8 cellular contexts compared by ENCODE assay signal in genomic region chr16:11742041-11742535, GRCh38. TPM values are rescaled to one million over a fixed set of nuclear protein-coding genes. Genes with fewer than 3 reads are reported as not detected.
DNase-seq lines count a peak whose midpoint lies in the region; ATAC-seq and TF ChIP-seq lines count a peak whose summit lies in the region.

No MANE protein-coding gene starts in this region.

- peak overlapping the region; percentile 79 for H3K27ac Mint-ChIP-seq in activated CD8-positive, alpha-beta T cell treated with anti-CD3 and anti-CD28 coated beads, Interleukin-2, amount 10 ng/mL, durations not matched to agents 7 days and 5 days

- H3K4me1 Mint-ChIP-seq in activated CD8-positive, alpha-beta T cell treated with anti-CD3 and anti-CD28 coated beads, Interleukin-2, amount 10 ng/mL, durations not matched to agents 7 days and 5 days (ENCODE audit: low read depth): peaks cover 55% of the 10 kb centered on the region

- H3K9ac ChIP-seq in fibroblast of lung (ENCODE audit: insufficient read depth, low read length) (peak overlapping the region; percentile 91), neuronal stem cell (ENCODE audit: low read depth, low read length, poor library complexity) (peak overlapping the region; percentile 96)

- no peak for TF ChIP-seq CTCF in fibroblast of lung (conservative IDR thresholded peaks at IDR 0.05 in 1 of 2, IDR thresholded peaks at IDR 0.05 in 1 of 2; ENCODE audit: low read depth in 1 of 2, low read length in 2 of 2)

- H3K36me3 ChIP-seq in fibroblast of lung (ENCODE audit: control insufficient read depth, insufficient read depth, low read length) (no peaks in the 10 kb centered on the region), neuronal stem cell (replicated peaks in 1 of 2; ENCODE audit: control insufficient read depth in 2 of 2, insufficient read depth in 2 of 2, low read length in 2 of 2) (peaks cover 0 to 27% of the 10 kb centered on the region in 2 donors), aorta (ENCODE audit: control insufficient read depth in 1 of 2, insufficient read depth in 2 of 2, low read length in 1 of 2) (no peaks in the 10 kb centered on the region)

- DNase-seq in ELR (ENCODE audit: low read depth): peak; percentile 46
- peak; percentile 36 for DNase-seq in KBM-7
- peak; percentile 63 for DNase-seq in activated CD8-positive, alpha-beta T cell treated with anti-CD3 and anti-CD28 coated beads, Interleukin-2, amount 10 ng/mL, durations not matched to agents 7 days and 5 days
- DNase-seq in fibroblast of lung (ENCODE audit: low read depth in 2 of 2): peak; percentile 6 to 15
- DNase-seq in neuronal stem cell (ENCODE audit: low spot score): peak; percentile 8
- peak; percentile 66 to 83 for DNase-seq in aorta
- DNase-seq in pons (ENCODE audit: low spot score): no peak

- no peak overlapping the region for H3K4ac ChIP-seq in neuronal stem cell (ENCODE audit: low read length)

- H4K91ac ChIP-seq in neuronal stem cell (ENCODE audit: low read depth, low read length, poor library complexity): no peak overlapping the region

- peak overlapping the region; percentile 60 for H2BK5ac ChIP-seq in neuronal stem cell (ENCODE audit: low read length)

- intact Hi-C loops in aorta (cut with DNase I): loop anchor here (2.0 to 5.0 kb wide), 2 partner anchors 40 to 55 kb away; partner anchors contain the start of gene ZC3H7A (in 1 of the 2)

- in situ Hi-C loops in KBM-7 (cut with MboI; ENCODE audit: low pct_unique_long_range_greater_than_20kb, low sequenced_read_pairs): no loop called here

- H3K23ac ChIP-seq in neuronal stem cell (ENCODE audit: low read depth, low read length, poor library complexity): peak overlapping the region; percentile 94

- peak overlapping the region; percentile 85 for H3K27ac ChIP-seq in fibroblast of lung (ENCODE audit: insufficient read depth, low read length)
- peak overlapping the region; percentile 40 for H3K27ac ChIP-seq in neuronal stem cell (replicated peaks; ENCODE audit: low read length)
- peak overlapping the region; percentile 75 to 93 for H3K27ac ChIP-seq in aorta (ENCODE audit: low read depth in 1 of 2, low read length in 2 of 2)

- peaks cover 4% of the 10 kb centered on the region for H3K79me1 ChIP-seq in neuronal stem cell (ENCODE audit: low read depth, low read length)

- no peak overlapping the region for H4K8ac ChIP-seq in neuronal stem cell (ENCODE audit: low read depth, low read length)

- peaks cover 38% of the 10 kb centered on the region for H3K79me2 ChIP-seq in fibroblast of lung (ENCODE audit: control insufficient read depth, insufficient read depth, low read length)

- H3K27me3 Mint-ChIP-seq in activated CD8-positive, alpha-beta T cell treated with anti-CD3 and anti-CD28 coated beads, Interleukin-2, amount 10 ng/mL, durations not matched to agents 7 days and 5 days (ENCODE audit: low read depth): no peaks in the 10 kb centered on the region

- POLR2A ChIA-PET in activated CD8-positive, alpha-beta T cell treated with anti-CD3 and anti-CD28 coated beads, Interleukin-2, amount 10 ng/mL, durations not matched to agents 7 days and 5 days (lab: Charles Lee): interaction anchor here (0.6 to 3.6 kb wide), 19 partner anchors 8 to 235 kb away, joined by 3 to 28 read pairs (median 4); partner anchors contain the start of genes GSPT1, LITAF, RSL1D1 and SNX29

- H4K20me1 ChIP-seq in fibroblast of lung (ENCODE audit: control insufficient read depth, extremely low read depth, insufficient read depth, low read length): no peaks in the 10 kb centered on the region

- peaks cover 26% of the 10 kb centered on the region for H3K36me3 Mint-ChIP-seq in activated CD8-positive, alpha-beta T cell treated with anti-CD3 and anti-CD28 coated beads, Interleukin-2, amount 10 ng/mL, durations not matched to agents 7 days and 5 days (ENCODE audit: low read depth)

- H3K4me3 Mint-ChIP-seq in activated CD8-positive, alpha-beta T cell treated with anti-CD3 and anti-CD28 coated beads, Interleukin-2, amount 10 ng/mL, durations not matched to agents 7 days and 5 days: peak overlapping the region; percentile 87

- H3K27me3 ChIP-seq in fibroblast of lung (ENCODE audit: control insufficient read depth, insufficient read depth, low read length) (no peaks in the 10 kb centered on the region), neuronal stem cell (ENCODE audit: control insufficient read depth in 3 of 3, insufficient read depth in 3 of 3, low read depth in 1 of 3, low read length in 3 of 3) (no peaks in the 10 kb centered on the region), aorta (ENCODE audit: control insufficient read depth in 1 of 2, insufficient read depth in 2 of 2, low read length in 1 of 2) (no peaks in the 10 kb centered on the region)

- H2BK15ac ChIP-seq in neuronal stem cell (ENCODE audit: low read length): peak overlapping the region; percentile 75

- H3K4me2 ChIP-seq in fibroblast of lung (ENCODE audit: extremely low read depth, insufficient read depth, low read length) (peak overlapping the region; percentile 9), neuronal stem cell (ENCODE audit: insufficient read depth, low read length, poor library complexity, severe bottlenecking) (peak overlapping the region; percentile 93)

- H3K9me3 ChIP-seq in fibroblast of lung (ENCODE audit: control insufficient read depth, insufficient read depth, low read depth, low read length) (no peaks in the 10 kb centered on the region), neuronal stem cell (replicated peaks in 1 of 2; ENCODE audit: control insufficient read depth in 2 of 2, insufficient read depth in 1 of 2, low read depth in 1 of 2, low read length in 2 of 2) (peaks cover 0 to 8% of the 10 kb centered on the region in 2 donors), aorta (ENCODE audit: control insufficient read depth, low read length) (no peaks in the 10 kb centered on the region)

- H3K14ac ChIP-seq in neuronal stem cell (ENCODE audit: low read length): peak overlapping the region; percentile 56

- no peak overlapping the region for H2BK120ac ChIP-seq in neuronal stem cell (ENCODE audit: low read depth, low read length)

- peaks cover 7% of the 10 kb centered on the region for H3K4me1 ChIP-seq in fibroblast of lung (ENCODE audit: control insufficient read depth, extremely low read depth, insufficient read depth, low read length)
- peaks cover 0 to 6% of the 10 kb centered on the region in 2 donors for H3K4me1 ChIP-seq in neuronal stem cell (ENCODE audit: control insufficient read depth in 2 of 2, insufficient read depth in 1 of 2, low read depth in 1 of 2, low read length in 2 of 2)
- H3K4me1 ChIP-seq in aorta (ENCODE audit: control insufficient read depth in 1 of 2, insufficient read depth in 2 of 2, low read length in 2 of 2): no peaks in the 10 kb centered on the region

- peak; percentile 25 for ATAC-seq in GM21619 (IDR thresholded peaks at IDR 0.05; ENCODE audit: unreplicated experiment)
- peak; percentile 62 for ATAC-seq in activated CD8-positive, alpha-beta T cell treated with anti-CD3 and anti-CD28 coated beads, Interleukin-2, amount 10 ng/mL, durations not matched to agents 7 days and 5 days
- peak; percentile 12 for ATAC-seq in aorta (ENCODE audit: low FRiP score)

- H3K18ac ChIP-seq in neuronal stem cell (ENCODE audit: low read length): peak overlapping the region; percentile 94

- no peak overlapping the region for H2AK5ac ChIP-seq in neuronal stem cell (ENCODE audit: low read depth, low read length)

- CTCF ChIA-PET in activated CD8-positive, alpha-beta T cell treated with anti-CD3 and anti-CD28 coated beads, Interleukin-2, amount 10 ng/mL, durations not matched to agents 7 days and 5 days (lab: Charles Lee): interaction anchor here (1.2 to 4.0 kb wide), 7 partner anchors 10 to 210 kb away, joined by 3 to 31 read pairs (median 4); partner anchors contain the start of gene ZC3H7A

- no peak overlapping the region for H2AFZ ChIP-seq in fibroblast of lung (ENCODE audit: low read length)
- H2AFZ ChIP-seq in neuronal stem cell (ENCODE audit: low read length): peak overlapping the region; percentile 93

- no peaks in the 10 kb centered on the region for H3K9me3 Mint-ChIP-seq in activated CD8-positive, alpha-beta T cell treated with anti-CD3 and anti-CD28 coated beads, Interleukin-2, amount 10 ng/mL, durations not matched to agents 7 days and 5 days (ENCODE audit: insufficient read depth)

- no CpG with 5 or more reads among the region's 40 CpGs for WGBS in neuronal stem cell (ENCODE audit: extremely low coverage in 2 of 2, insufficient read length in 2 of 2, insufficient replicate concordance in 1 of 2), 2 donors
- WGBS in aorta, 2 donors: 0 to 1% methylated on average over 36 to 40 of the region's 40 CpGs

- no peak overlapping the region for H2BK12ac ChIP-seq in neuronal stem cell (ENCODE audit: low read length)

- peak overlapping the region; percentile 43 to 96 (median 70) for H3K4me3 ChIP-seq in fibroblast of lung (replicated peaks in 1 of 4; ENCODE audit: control extremely low read depth in 1 of 4, insufficient read depth in 1 of 4, low read depth in 3 of 4, low read length in 4 of 4)
- peak overlapping the region; percentile 88 to 89 for H3K4me3 ChIP-seq in neuronal stem cell (ENCODE audit: low read length in 2 of 2)
- peak overlapping the region; percentile 36 to 97 for H3K4me3 ChIP-seq in aorta (ENCODE audit: low read length in 2 of 2)

RNA-seq across cellular contexts. Expression of gene TXNDC11, which starts 0.6 kb away (rescaled TPM):
- 10 to 100 TPM; 30.1 to 34.4 TPM for total RNA-seq in activated CD8-positive, alpha-beta T cell treated with anti-CD3 and anti-CD28 coated beads, Interleukin-2, amount 10 ng/mL, durations not matched to agents 7 days and 5 days
- total RNA-seq in fibroblast of lung (16.9 and 26.8 TPM in 2 replicates), aorta (10 to 100 TPM; 39.7 to 43.6 TPM)
- polyA plus RNA-seq in fibroblast of lung (43.8 and 46.2 TPM in 2 replicates), aorta (10 to 100 TPM; 19.9 to 42.5 TPM)
- polyA plus RNA-seq in fibroblast of lung (2012): 27.9 and 29.0 TPM in 2 replicates
- 22.8 and 34.3 TPM in 2 replicates for polyA minus RNA-seq in fibroblast of lung (ENCODE audit: low replicate concordance)
- polyA plus RNA-seq in neuronal stem cell (2013, experiment 1 of 2): 11.9 TPM
- polyA plus RNA-seq in neuronal stem cell (2013, experiment 2 of 2): 12.0 TPM

RNA-seq across cellular contexts. Expression of gene ZC3H7A, which starts 55.0 kb away (rescaled TPM):
- total RNA-seq in activated CD8-positive, alpha-beta T cell treated with anti-CD3 and anti-CD28 coated beads, Interleukin-2, amount 10 ng/mL, durations not matched to agents 7 days and 5 days: 10 to 100 TPM; 58.9 TPM
- total RNA-seq in fibroblast of lung: 37.5 and 52.8 TPM in 2 replicates
- 48.9 and 60.4 TPM in 2 replicates for polyA plus RNA-seq in fibroblast of lung
- polyA plus RNA-seq in fibroblast of lung (2012): 35.6 and 39.9 TPM in 2 replicates
- 21.8 and 27.5 TPM in 2 replicates for polyA minus RNA-seq in fibroblast of lung (ENCODE audit: low replicate concordance)
- 36.2 TPM for polyA plus RNA-seq in neuronal stem cell (2013, experiment 1 of 2)
- polyA plus RNA-seq in neuronal stem cell (2013, experiment 2 of 2): 34.1 TPM
- total RNA-seq in aorta: 10 to 100 TPM; 69.7 to 86.2 TPM
- polyA plus RNA-seq in aorta: 10 to 100 TPM; 45.4 to 46.7 TPM

Comparison
In these comparisons a context has a peak if more than half of its experiments do, and no peak if none do; other contexts are left out.
1. ATAC-seq: peak in every context shown above with its lines; median percentile 62 in activated CD8-positive, alpha-beta T cell treated with anti-CD3 and anti-CD28 coated beads, Interleukin-2, amount 10 ng/mL, durations not matched to agents 7 days and 5 days; 25 in GM21619; 12 in aorta.